ENCODE assay signal across 10 cellular contexts in the genomic region with DNA sequence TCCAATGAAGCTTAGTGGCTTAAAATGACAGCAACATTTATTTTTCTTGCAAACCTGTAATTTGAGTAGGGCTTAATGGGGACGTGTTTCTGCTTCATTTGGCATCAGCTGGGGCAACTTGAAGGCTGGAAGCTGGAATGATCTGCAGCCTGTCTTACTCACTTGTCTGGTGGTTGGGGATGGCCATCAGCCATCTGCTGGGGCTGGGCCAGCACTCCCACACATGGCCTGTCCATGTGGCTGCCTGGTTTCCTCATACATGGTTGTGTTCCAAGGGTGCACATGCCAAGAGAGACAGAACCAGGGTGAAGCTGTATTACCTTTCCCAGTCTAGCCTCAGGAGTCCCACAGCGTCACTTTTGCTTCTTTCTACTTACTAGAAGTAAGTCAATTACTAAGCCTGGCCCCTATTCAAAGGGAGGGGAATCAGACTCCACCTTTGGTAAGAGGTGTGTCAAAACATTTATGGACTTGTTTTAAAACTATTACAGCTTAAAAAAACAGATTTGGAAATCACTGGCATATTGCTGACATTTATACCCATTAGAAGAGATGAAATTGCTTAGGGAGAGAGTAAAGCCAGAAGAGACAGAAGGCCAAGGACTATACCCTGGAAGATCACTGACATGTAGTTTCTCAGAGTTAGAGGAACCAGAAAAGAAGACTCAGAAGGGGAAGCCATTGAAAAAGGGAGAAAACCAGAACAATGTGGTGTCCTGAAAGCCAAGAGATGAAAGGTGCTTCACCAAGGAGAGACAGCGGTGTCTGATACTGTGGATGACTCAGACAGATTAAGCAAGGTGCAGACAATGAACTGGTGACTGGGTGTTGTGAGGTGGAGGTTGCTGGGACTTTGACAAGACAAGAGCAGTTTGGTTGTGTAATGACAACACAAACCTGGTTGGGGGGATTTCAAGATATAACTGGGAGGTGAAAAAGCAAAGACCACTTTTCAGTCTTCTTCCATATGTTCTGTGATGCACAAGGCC.
DNase-seq lines count a peak whose midpoint lies in the region; ATAC-seq, FAIRE-seq and TF ChIP-seq lines count a peak whose summit lies in the region.
"Had no signal": no experiment of that assay in that cellular context is flagged by ENCODE, and none has a peak within 500 bp of the region (broad histone marks: within the 10 kb centered on the region; RNA-seq: fewer than 3 reads in every experiment).

No MANE protein-coding gene starts in this region.

- H4K20me1 ChIP-seq in astrocyte (ENCODE audit: insufficient read depth, low read length) (no peaks in the 10 kb centered on the region), keratinocyte (ENCODE audit: control insufficient read depth, extremely low read depth, insufficient read depth, low read length) (no peaks in the 10 kb centered on the region)
- H4K20me1 ChIP-seq: BLaER1 had no signal

- H3K36me3 Mint-ChIP-seq in astrocyte (ENCODE audit: low read depth, unreplicated experiment) = no peaks in the 10 kb centered on the region

- H3K4me3 ChIP-seq in astrocyte (ENCODE audit: insufficient read depth, low read depth, low read length) = no peak overlapping the region
- H3K4me3 ChIP-seq in keratinocyte (ENCODE audit: control insufficient read depth in 2 of 3, extremely low read depth in 1 of 3, insufficient read depth in 2 of 3, low read depth in 1 of 3, low read length in 3 of 3) = no peak overlapping the region
- H3K4me3 ChIP-seq in effector memory CD4-positive, alpha-beta T cell (ENCODE audit: insufficient read depth, low read depth, low read length, poor library complexity, severe bottlenecking) = no peak overlapping the region
- H3K4me3 ChIP-seq: BLaER1, dorsolateral prefrontal cortex had no signal

- H3K9ac ChIP-seq in astrocyte (ENCODE audit: low read length) (peak overlapping the region; percentile 21), keratinocyte (ENCODE audit: control insufficient read depth, extremely low read depth, insufficient read depth, low read length) (no peak overlapping the region)
- H3K9ac ChIP-seq: BLaER1 had no signal

- H3K4me1 ChIP-seq in astrocyte (ENCODE audit: insufficient read depth, low read length) (peaks cover 15% of the 10 kb centered on the region), keratinocyte (ENCODE audit: control insufficient read depth, extremely low read depth, insufficient read depth, low read length) (peaks cover 15% of the 10 kb centered on the region)
- H3K4me1 ChIP-seq in effector memory CD4-positive, alpha-beta T cell (ENCODE audit: control insufficient read depth, insufficient read depth, low read length, poor library complexity, severe bottlenecking) = no peaks in the 10 kb centered on the region
- H3K4me1 ChIP-seq: BLaER1 had no signal

- H3K9me1 ChIP-seq in keratinocyte (ENCODE audit: control insufficient read depth, extremely low read depth, insufficient read depth, low read length) = no peaks in the 10 kb centered on the region

- H3K9me3 ChIP-seq in astrocyte (ENCODE audit: insufficient read depth, low read depth, low read length) (no peaks in the 10 kb centered on the region), keratinocyte (ENCODE audit: control insufficient read depth, low read depth, low read length) (no peaks in the 10 kb centered on the region)
- H3K9me3 ChIP-seq in effector memory CD4-positive, alpha-beta T cell (ENCODE audit: control insufficient read depth, low read length) = no peaks in the 10 kb centered on the region
- H3K9me3 ChIP-seq: BLaER1 had no signal

- no peak overlapping the region for H3K27ac Mint-ChIP-seq in astrocyte (ENCODE audit: unreplicated experiment)

- FAIRE-seq in astrocyte (lab: Jason Lieb, UNC) (peak; percentile 91), keratinocyte (lab: Jason Lieb, UNC) (peak; percentile 99)

- H3K27me3 Mint-ChIP-seq in astrocyte (ENCODE audit: low read depth, unreplicated experiment) = no peaks in the 10 kb centered on the region

- H3K27ac ChIP-seq in astrocyte (ENCODE audit: low read depth, low read length) (peak overlapping the region; percentile 62), keratinocyte (ENCODE audit: control insufficient read depth, insufficient read depth, low read length) (peak overlapping the region; percentile 47)
- H3K27ac ChIP-seq in effector memory CD4-positive, alpha-beta T cell (ENCODE audit: insufficient read depth, low read length, poor library complexity, severe bottlenecking) = no peak overlapping the region
- H3K27ac ChIP-seq: BLaER1, dorsolateral prefrontal cortex had no signal

- H2AFZ ChIP-seq in astrocyte (ENCODE audit: low read depth, low read length) = peak overlapping the region; percentile 44
- no peak overlapping the region for H2AFZ ChIP-seq in keratinocyte (ENCODE audit: control insufficient read depth, low read length)

- H3K4me2 ChIP-seq in astrocyte (ENCODE audit: low read length) (peak overlapping the region; percentile 49), keratinocyte (ENCODE audit: control insufficient read depth, extremely low read depth, insufficient read depth, low read depth, low read length) (peak overlapping the region; percentile 28)
- H3K4me2 ChIP-seq: BLaER1 had no signal

- H3K4me1 Mint-ChIP-seq in astrocyte (ENCODE audit: low read depth, unreplicated experiment) = peaks cover 2% of the 10 kb centered on the region

- dilution Hi-C loops in keratinocyte (cut with MboI; ENCODE audit: extremely low pct_ligation_motif_present, low sequenced_read_pairs) = no loop called here

- H3K79me2 ChIP-seq in astrocyte (ENCODE audit: insufficient read depth, low read length) (no peaks in the 10 kb centered on the region), keratinocyte (ENCODE audit: control insufficient read depth, insufficient read depth, low read length) (no peaks in the 10 kb centered on the region)

- ATAC-seq in GM21529 (IDR thresholded peaks at IDR 0.05; ENCODE audit: unreplicated experiment) = no peak

- H3K9me3 Mint-ChIP-seq in astrocyte (ENCODE audit: unreplicated experiment) = peaks cover 2% of the 10 kb centered on the region

- H3K36me3 ChIP-seq in astrocyte (ENCODE audit: insufficient read depth, low read length) (no peaks in the 10 kb centered on the region), keratinocyte (ENCODE audit: control insufficient read depth in 2 of 2, extremely low read depth in 1 of 2, insufficient read depth in 2 of 2, low read length in 2 of 2) (no peaks in the 10 kb centered on the region)
- no peaks in the 10 kb centered on the region for H3K36me3 ChIP-seq in effector memory CD4-positive, alpha-beta T cell (ENCODE audit: control insufficient read depth, insufficient read depth, low read length)
- H3K36me3 ChIP-seq: BLaER1 had no signal

- TF ChIP-seq CTCF in astrocyte (IDR thresholded peaks at IDR 0.05; ENCODE audit: insufficient read depth, low read depth, low read length) (no peak), keratinocyte (optimal IDR thresholded peaks at IDR 0.05 in 1 of 3, IDR thresholded peaks at IDR 0.05 in 1 of 3, conservative IDR thresholded peaks at IDR 0.05 in 1 of 3; ENCODE audit: extremely low read depth in 1 of 3, insufficient read depth in 2 of 3, low read length in 3 of 3) (no peak)

- H3K27me3 ChIP-seq in astrocyte (ENCODE audit: insufficient read depth, low read length) (no peaks in the 10 kb centered on the region), keratinocyte (ENCODE audit: control insufficient read depth, extremely low read depth, insufficient read depth, low read length) (no peaks in the 10 kb centered on the region)
- no peaks in the 10 kb centered on the region for H3K27me3 ChIP-seq in effector memory CD4-positive, alpha-beta T cell (replicated peaks; ENCODE audit: control insufficient read depth, insufficient read depth, low read length, poor library complexity, severe bottlenecking)
- H3K27me3 ChIP-seq: BLaER1, dorsolateral prefrontal cortex had no signal

- DNase-seq in NCI-H2107 treated with DMSO at 0.1 percent for 48 hours (lab: John Stamatoyannopoulos, UW; ENCODE audit: unreplicated experiment) (peak; percentile 63), NCI-H2107 (lab: John Stamatoyannopoulos, UW) (no peak), astrocyte (ENCODE audit: low read depth) (peak; percentile 99), keratinocyte (ENCODE audit: low read depth, low spot score) (no peak), ureter (ENCODE audit: low spot score) (peak; percentile 63)
- no peak for DNase-seq in effector memory CD4-positive, alpha-beta T cell
- DNase-seq in activated CD4-positive, CD25-positive, alpha-beta regulatory T cell treated with anti-CD3 and anti-CD28 coated beads, Interleukin-2, amount 50 U/mL, for 72 hours = no peak

- no peak overlapping the region for H3K4me3 Mint-ChIP-seq in astrocyte (ENCODE audit: unreplicated experiment)

Comparison
In these comparisons a context has a peak if more than half of its experiments do, and no peak if none do; other contexts are left out.
1. DNase-seq: peak in NCI-H2107 treated with DMSO at 0.1 percent for 48 hours (single experiment), astrocyte (single experiment) and ureter (single experiment); none in NCI-H2107 (single experiment), keratinocyte (single experiment), effector memory CD4-positive, alpha-beta T cell (0 of 3) and activated CD4-positive, CD25-positive, alpha-beta regulatory T cell treated with anti-CD3 and anti-CD28 coated beads, Interleukin-2, amount 50 U/mL, for 72 hours (single experiment).